ENCODE assay signal across 9 cellular contexts in the genomic region with DNA sequence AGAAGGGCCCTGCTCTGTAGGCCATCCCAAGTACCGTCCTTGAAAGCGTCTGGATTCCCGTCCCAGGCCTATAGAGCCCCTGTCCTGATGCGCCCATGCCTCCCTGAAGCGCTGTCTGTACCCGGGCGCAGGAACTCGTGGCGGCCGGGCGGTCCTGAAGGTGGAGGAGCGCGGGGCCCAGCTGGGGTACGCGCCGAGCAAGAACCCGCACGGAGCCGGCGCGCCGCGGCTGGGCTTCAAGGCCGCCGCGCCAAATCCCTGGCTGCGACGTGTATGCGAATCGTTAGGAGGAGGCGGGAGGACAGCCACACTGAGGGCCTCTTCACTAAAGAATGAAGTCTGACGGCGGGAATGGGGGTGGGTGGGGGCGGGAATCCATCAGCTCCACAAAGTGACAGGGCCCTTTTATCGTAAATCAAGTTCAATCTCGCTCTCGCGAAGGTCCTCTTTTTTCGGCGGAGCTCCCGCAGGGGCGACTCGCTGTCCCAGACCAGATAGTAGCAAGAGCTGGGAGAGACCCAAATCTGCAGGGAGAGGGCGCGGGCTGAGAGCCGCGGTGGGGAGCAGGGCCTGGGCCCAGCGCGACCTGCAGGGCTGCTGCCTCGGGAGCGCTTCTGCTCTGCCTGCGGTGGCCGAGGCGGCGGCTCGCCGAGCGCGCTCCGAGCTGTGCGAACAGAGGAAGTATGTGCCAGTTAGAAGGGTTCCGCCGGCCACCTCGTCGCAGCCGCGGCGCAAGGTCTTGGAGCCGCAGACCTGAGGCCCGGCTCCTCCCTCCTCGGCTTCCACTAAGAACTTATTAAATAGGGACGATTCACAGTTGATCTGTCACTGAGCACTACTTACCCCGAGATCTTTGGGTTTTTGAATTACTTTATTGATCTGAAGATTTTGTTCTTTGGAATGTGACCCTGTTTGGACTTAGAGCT. TPM values are rescaled to one million over a fixed set of nuclear protein-coding genes. Genes with fewer than 3 reads are reported as not detected.
A peak's percentile ranks its signal among the peaks of the same experiment; 100 is the strongest.
DNase-seq lines count a peak whose midpoint lies in the region; ATAC-seq and TF ChIP-seq lines count a peak whose summit lies in the region.
"Had no signal": no experiment of that assay in that cellular context is flagged by ENCODE, and none has a peak within 500 bp of the region (broad histone marks: within the 10 kb centered on the region; RNA-seq: fewer than 3 reads in every experiment).

No MANE protein-coding gene starts in this region.

- no peak overlapping the region for H2AK5ac ChIP-seq in mesendoderm (ENCODE audit: low read length)

- under 1% methylated on average over 73 of the region's 73 CpGs for WGBS in HUES64
- WGBS in mammary epithelial cell (ENCODE audit: low coverage, missing lambda C conversion rate): 5% methylated on average over 32 of the region's 73 CpGs
- no CpG with 5 or more reads among the region's 73 CpGs for WGBS in mesendoderm (ENCODE audit: extremely low coverage, insufficient coverage, low lambda C conversion rate)

- H4K8ac ChIP-seq in mesendoderm (ENCODE audit: low read depth, low read length): no peak overlapping the region

- H3K36me3 ChIP-seq in HUES64 (ENCODE audit: insufficient read depth, low read length) (no peaks in the 10 kb centered on the region), mammary epithelial cell (ENCODE audit: insufficient read depth, low read length) (no peaks in the 10 kb centered on the region), mesendoderm (ENCODE audit: control insufficient read depth, insufficient read depth, low read length) (no peaks in the 10 kb centered on the region)

- H3K4me2 ChIP-seq in mammary epithelial cell (ENCODE audit: insufficient read depth, low read depth, low read length) (peak overlapping the region; percentile 72), mesendoderm (ENCODE audit: low read length) (peak overlapping the region; percentile 76)

- H3K4me3 ChIP-seq in HUES64 (ENCODE audit: low read length): peak overlapping the region; percentile 49
- H3K4me3 ChIP-seq in mammary epithelial cell (replicated peaks in 1 of 3; ENCODE audit: insufficient read depth in 1 of 3, low read depth in 2 of 3, low read length in 3 of 3): peak overlapping the region in 1 of 3 experiments; percentile 31
- H3K4me3 ChIP-seq in mesendoderm (ENCODE audit: low read length): no peak overlapping the region

- no peak overlapping the region for H3K23ac ChIP-seq in mesendoderm (ENCODE audit: low read length)

- H3K4ac ChIP-seq in mesendoderm (ENCODE audit: low read depth, low read length): no peak overlapping the region

- no peak overlapping the region for H2BK15ac ChIP-seq in mesendoderm (replicated peaks; ENCODE audit: low read depth)

- no peak overlapping the region for H3K56ac ChIP-seq in mesendoderm (ENCODE audit: low read length)

- no peak overlapping the region for H2BK120ac ChIP-seq in mesendoderm (ENCODE audit: low read depth, low read length)

- peak overlapping the region; percentile 44 for H2AFZ ChIP-seq in mammary epithelial cell (ENCODE audit: low read depth, low read length)

- BruUV-seq in mammary epithelial cell (replicated peaks; lab: Mats Ljungman, UMichigan): no TSS peak

- peaks cover 97% of the 10 kb centered on the region for H3K27me3 ChIP-seq in HUES64 (ENCODE audit: insufficient read depth, low read length)
- H3K27me3 ChIP-seq in mammary epithelial cell (ENCODE audit: insufficient read depth, low read length): peaks cover 66% of the 10 kb centered on the region
- H3K27me3 ChIP-seq in mesendoderm (ENCODE audit: insufficient read depth, low read length, poor library complexity): peaks cover 59% of the 10 kb centered on the region

- H3K9ac ChIP-seq in HUES64 (ENCODE audit: low read depth, low read length): no peak overlapping the region
- no peak overlapping the region for H3K9ac ChIP-seq in mammary epithelial cell (ENCODE audit: insufficient read depth, low read length)
- H3K9ac ChIP-seq in mesendoderm (ENCODE audit: low read length): no peak overlapping the region

- H3K18ac ChIP-seq in mesendoderm (ENCODE audit: low read length): no peak overlapping the region

- H3K27ac ChIP-seq in HUES64 (ENCODE audit: low read depth, low read length): no peak overlapping the region
- H3K27ac ChIP-seq in mammary epithelial cell (ENCODE audit: insufficient read depth, low read depth, low read length): no peak overlapping the region
- no peak overlapping the region for H3K27ac ChIP-seq in mesendoderm (ENCODE audit: low read depth, low read length)

- dilution Hi-C loops in mammary epithelial cell (cut with HindIII; ENCODE audit: low sequenced_read_pairs): no loop called here

- H4K20me1 ChIP-seq in mammary epithelial cell (ENCODE audit: insufficient read depth, low read length): no peaks in the 10 kb centered on the region

- no peak for ATAC-seq in HG02571 (IDR thresholded peaks at IDR 0.05; ENCODE audit: unreplicated experiment)
- no peak for ATAC-seq in omental fat pad (ENCODE audit: low FRiP score)
- ATAC-seq: Panc1 had no signal

- no peaks in the 10 kb centered on the region for H3K9me3 ChIP-seq in HUES64 (ENCODE audit: insufficient read depth, low read depth, low read length)
- no peaks in the 10 kb centered on the region for H3K9me3 ChIP-seq in mammary epithelial cell (replicated peaks; ENCODE audit: insufficient read depth, low read length)

- no peak overlapping the region for H2BK5ac ChIP-seq in mesendoderm (ENCODE audit: low read length)

- in situ Hi-C loops in ACHN (cut with HindIII; ENCODE audit: low pct_ligation_motif_present, low pct_unique_long_range_greater_than_20kb, low sequenced_read_pairs): no loop called here
- in situ Hi-C loops in mammary epithelial cell (cut with MboI; ENCODE audit: low sequenced_read_pairs in 2 of 2): loop anchor here in 1 of 2 donors (25.0 kb wide), 1 partner anchor 594 kb away; no protein-coding TSS in a partner anchor

- TF ChIP-seq CTCF in mammary epithelial cell (conservative IDR thresholded peaks at IDR 0.05 in 1 of 2, IDR thresholded peaks at IDR 0.05 in 1 of 2; ENCODE audit: extremely low read depth in 1 of 2, insufficient read depth in 1 of 2, low read depth in 1 of 2, low read length in 2 of 2) (no peak), omental fat pad (IDR thresholded peaks at IDR 0.05) (no peak)

- CTCF ChIA-PET in mammary epithelial cell (lab: Charles Lee; ENCODE audit: low non-redundant PET): no interaction called here

- H3K4me1 ChIP-seq in HUES64 (ENCODE audit: insufficient read depth, low read length) (peaks cover 25% of the 10 kb centered on the region), mammary epithelial cell (ENCODE audit: insufficient read depth, low read length) (peaks cover 5% of the 10 kb centered on the region), mesendoderm (ENCODE audit: control insufficient read depth, low read depth, low read length) (no peaks in the 10 kb centered on the region)

- no peak overlapping the region for H4K5ac ChIP-seq in mesendoderm (ENCODE audit: low read length)

- H3K79me1 ChIP-seq in mesendoderm (ENCODE audit: low read length): no peaks in the 10 kb centered on the region

- H3K79me2 ChIP-seq in mammary epithelial cell (ENCODE audit: insufficient read depth, low read length): no peaks in the 10 kb centered on the region
- no peaks in the 10 kb centered on the region for H3K79me2 ChIP-seq in mesendoderm (ENCODE audit: control insufficient read depth, insufficient read depth, low read length)

- intact Hi-C loops in mammary epithelial cell (cut with micrococcal nuclease): no loop called here

- DNase-seq in ACHN (peak; percentile 1), mammary epithelial cell (peak; percentile 34), mesendoderm (peak; percentile 87), MV-4-11 (lab: John Stamatoyannopoulos, UW) (no peak), globus pallidus (ENCODE audit: low spot score) (no peak), omental fat pad (ENCODE audit: low spot score) (no peak)

RNA-seq across cellular contexts. Expression of a gene that starts 10.4 kb away (rescaled TPM):
- not detected for polyA plus RNA-seq in HUES64 (2013, experiment 1 of 2)
- polyA plus RNA-seq in HUES64 (2013, experiment 2 of 2): not detected
- total RNA-seq in mammary epithelial cell (not detected), omental fat pad (not detected)
- polyA plus RNA-seq in mammary epithelial cell: not detected
- not detected for polyA minus RNA-seq in mammary epithelial cell
- 0.01 TPM for polyA plus RNA-seq in mesendoderm (2013, experiment 1 of 2)
- polyA plus RNA-seq in mesendoderm (2013, experiment 2 of 2): 0.06 TPM

Comparison
In these comparisons a context has a peak if more than half of its experiments do, and no peak if none do; other contexts are left out.
1. DNase-seq: peak in ACHN (single experiment), mammary epithelial cell (single experiment) and mesendoderm (single experiment); none in MV-4-11 (single experiment), globus pallidus (single experiment) and omental fat pad (single experiment).